1 cellular context compared by ENCODE assay signal in genomic region chr19:48271531-48272151, GRCh38.
TF ChIP-seq lines count a peak whose summit lies in the region.

No MANE protein-coding gene starts in this region.

TF ChIP-seq in GM12891, 5 proteins besides CTCF, POLR2A, EP300 and RAD21 (continued from another document):
- TF ChIP-seq POU2F2 (IDR thresholded peaks at IDR 0.05; ENCODE audit: low read depth, low read length) = no peak
